ENCODE assay signal across 1 cellular context in genomic region chr10:62238880-62239279, GRCh38.
TF ChIP-seq lines count a peak whose summit lies in the region.

No MANE protein-coding gene starts in this region.

TF ChIP-seq in IMR-90, 13 proteins besides CTCF, POLR2A, EP300 and RAD21 (continued from another document):
- TF ChIP-seq MXI1 (IDR thresholded peaks at IDR 0.05; ENCODE audit: borderline replicate concordance, low read depth, low read length) = no peak
- no peak for TF ChIP-seq SMC3 (IDR thresholded peaks at IDR 0.05; ENCODE audit: low read depth, low read length)
- no peak for TF ChIP-seq USF2 (IDR thresholded peaks at IDR 0.05; ENCODE audit: low read depth, low read length)
- TF ChIP-seq ELK1 (IDR thresholded peaks at IDR 0.05; ENCODE audit: borderline replicate concordance, low read depth, low read length) = no peak
- TF ChIP-seq NFE2L2 (IDR thresholded peaks at IDR 0.05; ENCODE audit: low read depth, low read length) = no peak
- TF ChIP-seq CEBPB (IDR thresholded peaks at IDR 0.05; ENCODE audit: low read depth, low read length) = no peak
- TF ChIP-seq BHLHE40 (IDR thresholded peaks at IDR 0.05; ENCODE audit: low read depth, low read length) = no peak
TF ChIP-seq in IMR-90: peak in this region for 0.
